Comparison of ENCODE assay signal across 20 cellular contexts in genomic region chr10:35172574-35172973, GRCh38. TPM values are rescaled to one million over a fixed set of nuclear protein-coding genes. Genes with fewer than 3 reads are reported as not detected.
A peak's percentile ranks its signal among the peaks of the same experiment; 100 is the strongest.
DNase-seq lines count a peak whose midpoint lies in the region; ATAC-seq, FAIRE-seq and TF ChIP-seq lines count a peak whose summit lies in the region.
"Had no signal": no experiment of that assay in that cellular context is flagged by ENCODE, and none has a peak within 500 bp of the region (broad histone marks: within the 10 kb centered on the region; RNA-seq: fewer than 3 reads in every experiment).

No MANE protein-coding gene starts in this region.

- H4K20me1 ChIP-seq in HepG2 (ENCODE audit: insufficient read depth, low read length), result no peaks in the 10 kb centered on the region

- H3K9me3 Mint-ChIP-seq in osteocyte (ENCODE audit: unreplicated experiment), result no peaks in the 10 kb centered on the region
- H3K9me3 Mint-ChIP-seq: activated CD4-positive, alpha-beta T cell treated with anti-CD3 and anti-CD28 coated beads, Interleukin-2, amount 10 ng/mL, durations not matched to agents 7 days and 5 days had no signal

- POLR2A ChIA-PET in HepG2 (lab: Yijun Ruan, JAX), result interaction anchor here (0.9 kb wide), 1 partner anchor 46 kb away, joined by 3 read pairs; no protein-coding TSS in a partner anchor

- peak; percentile 12 for DNase-seq in AG08395 (ENCODE audit: low spot score)
- peak; percentile 45 for DNase-seq in adipocyte (ENCODE audit: low read depth)
- DNase-seq in fibroblast of pulmonary artery (ENCODE audit: low read depth), result peak; percentile 72
- DNase-seq in osteocyte (ENCODE audit: extremely low spot score, unreplicated experiment), result no peak
- DNase-seq in NOMO-1 (lab: John Stamatoyannopoulos, UW; ENCODE audit: unreplicated experiment in 2 of 2), result no peak
- DNase-seq in HepG2 (ENCODE audit: low spot score), result no peak
- DNase-seq in NCI-H1417 (lab: John Stamatoyannopoulos, UW), result no peak
- DNase-seq: activated CD4-positive, alpha-beta T cell treated with anti-CD3 and anti-CD28 coated beads, Interleukin-2, amount 10 ng/mL, durations not matched to agents 7 days and 5 days; activated T-cell treated with anti-CD3 and anti-CD28 coated beads, Interleukin-2, amount 50 U/mL, for 48 hours; effector CD4-positive, alpha-beta T cell; NCI-H2107; SIG-M5; T1000 had no signal

- H3K36me3 ChIP-seq in adipocyte (ENCODE audit: control insufficient read depth, insufficient read depth, low read length, severe bottlenecking) (no peaks in the 10 kb centered on the region), HepG2 (replicated peaks in 1 of 2; ENCODE audit: control insufficient read depth in 1 of 2, insufficient read depth in 2 of 2, low read length in 2 of 2) (no peaks in the 10 kb centered on the region)
- H3K36me3 ChIP-seq: prostate gland had no signal

- no peaks in the 10 kb centered on the region for H3K79me2 ChIP-seq in HepG2 (ENCODE audit: insufficient read depth, low read length)

- H3K4me3 Mint-ChIP-seq in osteocyte (ENCODE audit: unreplicated experiment), result peak overlapping the region; percentile 41
- H3K4me3 Mint-ChIP-seq: activated CD4-positive, alpha-beta T cell treated with anti-CD3 and anti-CD28 coated beads, Interleukin-2, amount 10 ng/mL, durations not matched to agents 7 days and 5 days; GM23338; stimulated activated memory B cell treated with anti-CD40 and anti-IgM and Interleukin-4, amounts not matched to agents 10 μg/mL and 1 μg/mL and 100 μg/mL, for 72 hours had no signal

- BruUV-seq in HepG2 (replicated peaks; lab: Mats Ljungman, UMichigan), result no TSS peak

- no peak for TF ChIP-seq POLR2A in HepG2 (IDR thresholded peaks at IDR 0.05; ENCODE audit: insufficient read depth in 1 of 2, low read depth in 2 of 2, low read length in 2 of 2)

- no peak for ATAC-seq in GM19455 (IDR thresholded peaks at IDR 0.05; ENCODE audit: unreplicated experiment)
- ATAC-seq in HepG2, result no peak
- ATAC-seq: A549; GM23338; stimulated activated memory B cell treated with anti-CD40 and anti-IgM and Interleukin-4, amounts not matched to agents 10 μg/mL and 1 μg/mL and 100 μg/mL, for 72 hours had no signal

- no peak overlapping the region for H3K27ac ChIP-seq in HepG2 (ENCODE audit: extremely low read length, insufficient read depth, low read length)
- H3K27ac ChIP-seq: A549 had no signal

- no peak overlapping the region for H3K9ac ChIP-seq in adipocyte (ENCODE audit: low read length)
- no peak overlapping the region for H3K9ac ChIP-seq in HepG2 (ENCODE audit: insufficient read depth, low read depth, low read length)

- in situ Hi-C loops in HepG2 (cut with HindIII; ENCODE audit: extremely low pct_ligation_motif_present, low pct_unique_long_range_greater_than_20kb), result no loop called here

- H3K4me3 ChIP-seq in adipocyte (ENCODE audit: low read length) (peak overlapping the region; percentile 14), fibroblast of pulmonary artery (replicated peaks; ENCODE audit: low read depth, low read length) (no peak overlapping the region), HepG2 (replicated peaks in 1 of 3; ENCODE audit: insufficient read depth in 1 of 3, low read depth in 2 of 3, low read length in 3 of 3) (no peak overlapping the region)
- H3K4me3 ChIP-seq: A549, GM23338, prostate gland had no signal

- TF ChIP-seq CTCF in fibroblast of pulmonary artery (IDR thresholded peaks at IDR 0.05; ENCODE audit: low read length, missing control alignments) (no peak), osteocyte (IDR thresholded peaks at IDR 0.05) (no peak), HepG2 (CRISPR knock-in tag; IDR thresholded peaks at IDR 0.05) (no peak)

- no peak overlapping the region for H3K4me2 ChIP-seq in HepG2 (ENCODE audit: low read depth, low read length)
- H3K4me2 ChIP-seq: A549, GM23338 had no signal

- H3K4me1 ChIP-seq in adipocyte (ENCODE audit: control insufficient read depth, insufficient read depth, low read length) (peaks cover 12% of the 10 kb centered on the region), HepG2 (ENCODE audit: insufficient read depth, low read length) (no peaks in the 10 kb centered on the region)
- H3K4me1 ChIP-seq: A549, prostate gland had no signal

- H3K27me3 Mint-ChIP-seq in osteocyte (ENCODE audit: unreplicated experiment), result no peaks in the 10 kb centered on the region
- H3K27me3 Mint-ChIP-seq: activated CD4-positive, alpha-beta T cell treated with anti-CD3 and anti-CD28 coated beads, Interleukin-2, amount 10 ng/mL, durations not matched to agents 7 days and 5 days; stimulated activated memory B cell treated with anti-CD40 and anti-IgM and Interleukin-4, amounts not matched to agents 10 μg/mL and 1 μg/mL and 100 μg/mL, for 72 hours had no signal

- H3K9me3 ChIP-seq in adipocyte (ENCODE audit: control insufficient read depth, low read length) (no peaks in the 10 kb centered on the region), HepG2 (ENCODE audit: low read length) (no peaks in the 10 kb centered on the region)
- H3K9me3 ChIP-seq: A549, prostate gland had no signal

- peaks cover 2% of the 10 kb centered on the region for H3K36me3 Mint-ChIP-seq in osteocyte (ENCODE audit: unreplicated experiment)

- CTCF ChIA-PET in HepG2 (lab: Yijun Ruan, JAX; ENCODE audit: low intra/inter-chr PET ratio, low total read pairs), result no interaction called here

- no peaks in the 10 kb centered on the region for H3K27me3 ChIP-seq in adipocyte (replicated peaks; ENCODE audit: control insufficient read depth, insufficient read depth, low read length)
- no peaks in the 10 kb centered on the region for H3K27me3 ChIP-seq in HepG2 (ENCODE audit: control insufficient read depth in 1 of 2, insufficient read depth in 2 of 2, low read length in 2 of 2)

- no peak overlapping the region for H2AFZ ChIP-seq in HepG2 (ENCODE audit: low read length)
- H2AFZ ChIP-seq: GM23338 had no signal

- H3K27ac Mint-ChIP-seq in osteocyte (ENCODE audit: unreplicated experiment), result peak overlapping the region; percentile 90
- H3K27ac Mint-ChIP-seq: activated CD4-positive, alpha-beta T cell treated with anti-CD3 and anti-CD28 coated beads, Interleukin-2, amount 10 ng/mL, durations not matched to agents 7 days and 5 days had no signal

- WGBS in HepG2 (ENCODE audit: low lambda C conversion rate), result 93% methylated on average over 5 of the region's 5 CpGs

- H3K4me1 Mint-ChIP-seq in osteocyte (ENCODE audit: unreplicated experiment), result peaks cover 27% of the 10 kb centered on the region
- H3K4me1 Mint-ChIP-seq: GM23338 had no signal

- FAIRE-seq in HepG2 (lab: Jason Lieb, UNC), result no peak
- FAIRE-seq: A549, GM18507, urothelium cell line had no signal

- intact Hi-C loops in HepG2 (cut with micrococcal nuclease; ENCODE audit: unreplicated experiment), result no loop called here

- TF ChIP-seq RAD21 in HepG2 (CRISPR knock-in tag; IDR thresholded peaks at IDR 0.05), result no peak

- TF ChIP-seq EP300 in HepG2 (IDR thresholded peaks at IDR 0.05; ENCODE audit: low read depth in 2 of 2, low read length in 2 of 2) (no peak), HepG2 (CRISPR knock-in tag; IDR thresholded peaks at IDR 0.05; ENCODE audit: borderline replicate concordance) (no peak)

TF ChIP-seq in HepG2, 621 proteins besides CTCF, POLR2A, EP300 and RAD21 (continues in another document):
- TF ChIP-seq ZSCAN21 (CRISPR knock-in tag; IDR thresholded peaks at IDR 0.05; ENCODE audit: borderline replicate concordance), result no peak
- TF ChIP-seq ZNF138 (CRISPR knock-in tag; IDR thresholded peaks at IDR 0.05; ENCODE audit: low read depth), result no peak
- no peak for TF ChIP-seq ZNF713 (CRISPR knock-in tag; IDR thresholded peaks at IDR 0.05)
- no peak for TF ChIP-seq ZNF776 (CRISPR knock-in tag; IDR thresholded peaks at IDR 0.05)
- TF ChIP-seq, protein P1, sequence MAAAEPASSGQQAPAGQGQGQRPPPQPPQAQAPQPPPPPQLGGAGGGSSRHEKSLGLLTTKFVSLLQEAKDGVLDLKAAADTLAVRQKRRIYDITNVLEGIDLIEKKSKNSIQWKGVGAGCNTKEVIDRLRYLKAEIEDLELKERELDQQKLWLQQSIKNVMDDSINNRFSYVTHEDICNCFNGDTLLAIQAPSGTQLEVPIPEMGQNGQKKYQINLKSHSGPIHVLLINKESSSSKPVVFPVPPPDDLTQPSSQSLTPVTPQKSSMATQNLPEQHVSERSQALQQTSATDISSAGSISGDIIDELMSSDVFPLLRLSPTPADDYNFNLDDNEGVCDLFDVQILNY (CRISPR knock-in tag; conservative IDR thresholded peaks at IDR 0.05), result no peak

RNA-seq across cellular contexts. Expression of gene CREM, which starts 45.9 kb away (rescaled TPM):
- total RNA-seq in osteocyte (31.4 and 31.5 TPM in 2 replicates), HepG2 (2016; rRNA removed; fragmentation: Illumina TruSeq; extraction: Trizol) (25.4 and 30.6 TPM in 2 replicates)
- total RNA-seq in HepG2 (2016; cell fraction: cytosol; rRNA removed; fragmentation: Illumina TruSeq; extraction: Trizol; ENCODE audit: low read depth), result 37.8 and 41.9 TPM in 2 replicates
- 22.5 and 31.8 TPM in 2 replicates for total RNA-seq in HepG2 (2016; cell fraction: insoluble cytoplasmic fraction; rRNA removed; fragmentation: Illumina TruSeq; extraction: Trizol)
- total RNA-seq in HepG2 (2016; cell fraction: membrane; rRNA removed; fragmentation: Illumina TruSeq; extraction: Trizol), result 50.7 and 52.7 TPM in 2 replicates
- 14.0 and 14.9 TPM in 2 replicates for total RNA-seq in HepG2 (2016; cell fraction: nucleus; rRNA removed; fragmentation: Illumina TruSeq; extraction: Trizol)
- polyA plus RNA-seq in HepG2 (2011; rRNA removed), result 21.3 and 22.4 TPM in 2 replicates
- 21.0 and 25.8 TPM in 2 replicates for polyA plus RNA-seq in HepG2 (2011; cell fraction: cytosol; rRNA removed)
- polyA plus RNA-seq in HepG2 (2011; cell fraction: nucleus; rRNA removed), result 6.9 and 10.2 TPM in 2 replicates
- polyA plus RNA-seq in HepG2 (2012), result 20.4 and 24.2 TPM in 2 replicates
- polyA plus RNA-seq in HepG2 (2016; cell fraction: cytosol; fragmentation: Illumina TruSeq; extraction: Trizol; ENCODE audit: low read depth), result 50.9 and 63.2 TPM in 2 replicates
- polyA plus RNA-seq in HepG2 (2016; cell fraction: insoluble cytoplasmic fraction; fragmentation: Illumina TruSeq; extraction: Trizol; ENCODE audit: low read depth), result 33.4 and 41.6 TPM in 2 replicates
- 49.1 and 59.4 TPM in 2 replicates for polyA plus RNA-seq in HepG2 (2016; cell fraction: membrane; fragmentation: Illumina TruSeq; extraction: Trizol; ENCODE audit: low read depth)
- 19.2 and 20.1 TPM in 2 replicates for polyA plus RNA-seq in HepG2 (2016; cell fraction: nucleus; fragmentation: Illumina TruSeq; extraction: Trizol; ENCODE audit: insufficient read depth, low read depth)
- 19.7 and 48.8 TPM in 2 replicates for polyA minus RNA-seq in HepG2 (2011; rRNA and poly(A)+ RNA removed; ENCODE audit: low replicate concordance)
- polyA minus RNA-seq in HepG2 (2011; cell fraction: cytosol; rRNA and poly(A)+ RNA removed), result 11.8 and 15.1 TPM in 2 replicates
- 16.5 and 22.5 TPM in 2 replicates for polyA minus RNA-seq in HepG2 (2011; cell fraction: nucleus; rRNA and poly(A)+ RNA removed)

Comparison
In these comparisons a context has a peak if more than half of its experiments do, and no peak if none do; other contexts are left out.
1. DNase-seq: peak in AG08395 (single experiment), adipocyte (single experiment) and fibroblast of pulmonary artery (single experiment); none in osteocyte (single experiment), NOMO-1 (0 of 2), HepG2 (single experiment) and NCI-H1417 (0 of 3).